In genomic region chr2:182824759-182825143, GRCh38 we compare ENCODE assay signal across 21 cellular contexts. TPM values are rescaled to one million over a fixed set of nuclear protein-coding genes. Genes with fewer than 3 reads are reported as not detected.
DNase-seq lines count a peak whose midpoint lies in the region; ATAC-seq and TF ChIP-seq lines count a peak whose summit lies in the region.
"Had no signal": no experiment of that assay in that cellular context is flagged by ENCODE, and none has a peak within 500 bp of the region (broad histone marks: within the 10 kb centered on the region; RNA-seq: fewer than 3 reads in every experiment).

No MANE protein-coding gene starts in this region.

- no peak overlapping the region for H2BK120ac ChIP-seq in neuronal stem cell (ENCODE audit: low read depth, low read length)

- peaks cover 2 to 10% of the 10 kb centered on the region in 2 donors for H3K4me1 ChIP-seq in neuronal stem cell (ENCODE audit: control insufficient read depth in 2 of 2, insufficient read depth in 1 of 2, low read depth in 1 of 2, low read length in 2 of 2)

- H3K9me3 Mint-ChIP-seq in WTC11, result no peaks in the 10 kb centered on the region
- H3K9me3 Mint-ChIP-seq: activated CD4-positive, alpha-beta memory T cell treated with anti-CD3 and anti-CD28 coated beads for 36 hours; activated naive CD4-positive, alpha-beta T cell treated with anti-CD3 and anti-CD28 coated beads, Interleukin-2, amount 10 ng/mL, durations not matched to agents 7 days and 5 days; stimulated activated naive CD8-positive, alpha-beta T cell treated with anti-CD3 and anti-CD28 coated beads, Interleukin-15, Interleukin-2, amounts not matched to agents 100 ng/mL and 50 ng/mL, for 24 hours; type B pancreatic cell had no signal

- no peak for TF ChIP-seq CTCF in WTC11 (IDR thresholded peaks at IDR 0.05)

- no peaks in the 10 kb centered on the region for H3K79me1 ChIP-seq in neuronal stem cell (ENCODE audit: low read depth, low read length)

- peaks cover 21% of the 10 kb centered on the region for H3K4me1 Mint-ChIP-seq in WTC11
- H3K4me1 Mint-ChIP-seq: activated naive CD4-positive, alpha-beta T cell treated with anti-CD3 and anti-CD28 coated beads, Interleukin-2, amount 10 ng/mL, durations not matched to agents 7 days and 5 days had no signal

- no peak overlapping the region for H3K4me3 ChIP-seq in neuronal stem cell (ENCODE audit: low read length in 2 of 2)
- H3K4me3 ChIP-seq: ovary, sigmoid colon had no signal

- ATAC-seq in WTC11, result peak; percentile 53
- ATAC-seq: PC-3 had no signal

- H4K8ac ChIP-seq in neuronal stem cell (ENCODE audit: low read depth, low read length), result no peak overlapping the region

- no peak overlapping the region for H2AFZ ChIP-seq in neuronal stem cell (ENCODE audit: low read length)

- POLR2A ChIA-PET in WTC11 (lab: Charles Lee), result no interaction called here

- no peak overlapping the region for H3K9ac ChIP-seq in neuronal stem cell (ENCODE audit: low read depth, low read length, poor library complexity)

- intact Hi-C loops in head of caudate nucleus (cut with DNase I), result no loop called here

- DNase-seq in G401 (ENCODE audit: low spot score), result peak; percentile 57
- peak; percentile 73 for DNase-seq in NCI-H2029 treated with DMSO at 0.1 percent for 48 hours (lab: John Stamatoyannopoulos, UW)
- no peak for DNase-seq in WTC11 (ENCODE audit: low spot score)
- no peak for DNase-seq in neuronal stem cell (ENCODE audit: low spot score)
- no peak for DNase-seq in dermis blood vessel endothelial cell
- no peak for DNase-seq in head of caudate nucleus
- no peak for DNase-seq in HK-2 (ENCODE audit: unreplicated experiment)
- DNase-seq: activated CD4-positive, alpha-beta memory T cell treated with anti-CD3 and anti-CD28 coated beads for 36 hours; activated naive CD4-positive, alpha-beta T cell treated with anti-CD3 and anti-CD28 coated beads, Interleukin-2, amount 10 ng/mL, durations not matched to agents 7 days and 5 days; AML-193; aorta; H7; NCI-H1436; ovary; PC-3; sigmoid colon; stimulated activated CD4-positive, alpha-beta T cell treated with anti-CD3 and anti-CD28 coated beads, Interleukin-1b, Interleukin-23, amount 100 ng/mL, for 48 hours had no signal

- H4K91ac ChIP-seq in neuronal stem cell (ENCODE audit: low read depth, low read length, poor library complexity), result no peak overlapping the region

- CTCF ChIA-PET in WTC11 (lab: Charles Lee), result interaction anchor here (0.8 to 2.1 kb wide), 2 partner anchors 42 to 45 kb away, joined by 3 to 7 read pairs; partner anchors contain the start of gene FRZB

- peak overlapping the region; percentile 55 for H3K18ac ChIP-seq in neuronal stem cell (ENCODE audit: low read length)

- no peak overlapping the region for H3K4me2 ChIP-seq in neuronal stem cell (ENCODE audit: insufficient read depth, low read length, poor library complexity, severe bottlenecking)

- no peak overlapping the region for H3K23ac ChIP-seq in neuronal stem cell (ENCODE audit: low read depth, low read length, poor library complexity)

- H3K27me3 Mint-ChIP-seq in WTC11 (ENCODE audit: low read depth), result no peaks in the 10 kb centered on the region

- no peak overlapping the region for H3K4me3 Mint-ChIP-seq in WTC11
- H3K4me3 Mint-ChIP-seq: activated CD4-positive, alpha-beta memory T cell treated with anti-CD3 and anti-CD28 coated beads for 36 hours; activated naive CD4-positive, alpha-beta T cell treated with anti-CD3 and anti-CD28 coated beads, Interleukin-2, amount 10 ng/mL, durations not matched to agents 7 days and 5 days; stimulated activated naive CD8-positive, alpha-beta T cell treated with anti-CD3 and anti-CD28 coated beads, Interleukin-15, Interleukin-2, amounts not matched to agents 100 ng/mL and 50 ng/mL, for 24 hours; type B pancreatic cell had no signal

- H2BK15ac ChIP-seq in neuronal stem cell (ENCODE audit: low read length), result no peak overlapping the region

- WGBS in neuronal stem cell (ENCODE audit: extremely low coverage in 2 of 2, insufficient read length in 2 of 2, insufficient replicate concordance in 1 of 2), 2 donors, result no CpG with 5 or more reads among the region's 6 CpGs

- H3K9me3 ChIP-seq in neuronal stem cell (replicated peaks in 1 of 2; ENCODE audit: control insufficient read depth in 2 of 2, insufficient read depth in 1 of 2, low read depth in 1 of 2, low read length in 2 of 2), result no peaks in the 10 kb centered on the region
- H3K9me3 ChIP-seq: ovary, sigmoid colon had no signal

- no peak overlapping the region for H2AK5ac ChIP-seq in neuronal stem cell (ENCODE audit: low read depth, low read length)

- no peaks in the 10 kb centered on the region for H3K36me3 ChIP-seq in neuronal stem cell (replicated peaks in 1 of 2; ENCODE audit: control insufficient read depth in 2 of 2, insufficient read depth in 2 of 2, low read length in 2 of 2)
- H3K36me3 ChIP-seq: ovary, sigmoid colon had no signal

- in situ Hi-C loops in G401 (cut with HindIII; ENCODE audit: low sequenced_read_pairs), result no loop called here

- H3K14ac ChIP-seq in neuronal stem cell (ENCODE audit: low read length), result no peak overlapping the region

- no peak overlapping the region for H3K27ac Mint-ChIP-seq in WTC11
- H3K27ac Mint-ChIP-seq: activated CD4-positive, alpha-beta memory T cell treated with anti-CD3 and anti-CD28 coated beads for 36 hours; activated naive CD4-positive, alpha-beta T cell treated with anti-CD3 and anti-CD28 coated beads, Interleukin-2, amount 10 ng/mL, durations not matched to agents 7 days and 5 days; stimulated activated naive CD8-positive, alpha-beta T cell treated with anti-CD3 and anti-CD28 coated beads, Interleukin-15, Interleukin-2, amounts not matched to agents 100 ng/mL and 50 ng/mL, for 24 hours; type B pancreatic cell had no signal

- H3K4ac ChIP-seq in neuronal stem cell (ENCODE audit: low read length), result no peak overlapping the region

- H3K27ac ChIP-seq in neuronal stem cell (replicated peaks; ENCODE audit: low read length), result no peak overlapping the region
- H3K27ac ChIP-seq: ovary, sigmoid colon had no signal

- H3K36me3 Mint-ChIP-seq in WTC11, result no peaks in the 10 kb centered on the region
- H3K36me3 Mint-ChIP-seq: activated CD4-positive, alpha-beta memory T cell treated with anti-CD3 and anti-CD28 coated beads for 36 hours; activated naive CD4-positive, alpha-beta T cell treated with anti-CD3 and anti-CD28 coated beads, Interleukin-2, amount 10 ng/mL, durations not matched to agents 7 days and 5 days; type B pancreatic cell had no signal

- H3K27me3 ChIP-seq in neuronal stem cell (ENCODE audit: control insufficient read depth in 3 of 3, insufficient read depth in 3 of 3, low read depth in 1 of 3, low read length in 3 of 3), result no peaks in the 10 kb centered on the region
- H3K27me3 ChIP-seq: ovary, sigmoid colon had no signal

- H2BK5ac ChIP-seq in neuronal stem cell (ENCODE audit: low read length), result no peak overlapping the region

- no peak overlapping the region for H2BK12ac ChIP-seq in neuronal stem cell (ENCODE audit: low read length)

TF ChIP-seq in WTC11, 78 proteins besides CTCF, POLR2A, EP300 and RAD21 (continues in another document):
- TF ChIP-seq ZNF232 (CRISPR knock-in tag; IDR thresholded peaks at IDR 0.05) (no peak), ZNF263 (CRISPR knock-in tag; IDR thresholded peaks at IDR 0.05; ENCODE audit: low read depth) (no peak), KAT7 (CRISPR knock-in tag; IDR thresholded peaks at IDR 0.05; ENCODE audit: borderline replicate concordance) (no peak), ZNF281 (CRISPR knock-in tag; IDR thresholded peaks at IDR 0.05) (no peak), SMAD3 (CRISPR knock-in tag; IDR thresholded peaks at IDR 0.05; ENCODE audit: borderline replicate concordance) (no peak)
- TF ChIP-seq, protein P1, sequence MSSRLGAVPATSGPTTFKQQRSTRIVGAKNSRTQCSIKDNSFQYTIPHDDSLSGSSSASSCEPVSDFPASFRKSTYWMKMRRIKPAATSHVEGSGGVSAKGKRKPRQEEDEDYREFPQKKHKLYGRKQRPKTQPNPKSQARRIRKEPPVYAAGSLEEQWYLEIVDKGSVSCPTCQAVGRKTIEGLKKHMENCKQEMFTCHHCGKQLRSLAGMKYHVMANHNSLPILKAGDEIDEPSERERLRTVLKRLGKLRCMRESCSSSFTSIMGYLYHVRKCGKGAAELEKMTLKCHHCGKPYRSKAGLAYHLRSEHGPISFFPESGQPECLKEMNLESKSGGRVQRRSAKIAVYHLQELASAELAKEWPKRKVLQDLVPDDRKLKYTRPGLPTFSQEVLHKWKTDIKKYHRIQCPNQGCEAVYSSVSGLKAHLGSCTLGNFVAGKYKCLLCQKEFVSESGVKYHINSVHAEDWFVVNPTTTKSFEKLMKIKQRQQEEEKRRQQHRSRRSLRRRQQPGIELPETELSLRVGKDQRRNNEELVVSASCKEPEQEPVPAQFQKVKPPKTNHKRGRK (CRISPR knock-in tag; IDR thresholded peaks at IDR 0.05; ENCODE audit: borderline replicate concordance), result no peak

RNA-seq across cellular contexts. Expression of gene FRZB, which starts 41.7 kb away (rescaled TPM):
- 2.0 TPM in 1 of 2 replicates, not detected in the other for total RNA-seq in G401 (2014; rRNA removed; shearing (Covaris generic))
- 1.2 to 1.9 TPM (median 1.5 TPM) in 3 replicates for total RNA-seq in WTC11 (2021)
- polyA plus RNA-seq in neuronal stem cell (2013, experiment 1 of 2), result 146 TPM
- polyA plus RNA-seq in neuronal stem cell (2013, experiment 2 of 2), result 146 TPM
- 0.37 and 0.68 TPM in 2 replicates for total RNA-seq in dermis blood vessel endothelial cell
- total RNA-seq: activated CD4-positive, alpha-beta memory T cell treated with anti-CD3 and anti-CD28 coated beads for 36 hours; SK-MEL-5; T-helper 2 cell treated with Interferon-gamma antibody and Interleukin-4, amounts not matched to agents 100 ng/mL and 5 ng/mL, for 36 hours had no signal

Comparison
In these comparisons a context has a peak if more than half of its experiments do, and no peak if none do; other contexts are left out.
1. DNase-seq: peak in G401 (single experiment) and NCI-H2029 treated with DMSO at 0.1 percent for 48 hours (single experiment); none in WTC11 (single experiment), neuronal stem cell (single experiment), dermis blood vessel endothelial cell (single experiment), head of caudate nucleus (0 of 42) and HK-2 (single experiment).